In the genomic region with DNA sequence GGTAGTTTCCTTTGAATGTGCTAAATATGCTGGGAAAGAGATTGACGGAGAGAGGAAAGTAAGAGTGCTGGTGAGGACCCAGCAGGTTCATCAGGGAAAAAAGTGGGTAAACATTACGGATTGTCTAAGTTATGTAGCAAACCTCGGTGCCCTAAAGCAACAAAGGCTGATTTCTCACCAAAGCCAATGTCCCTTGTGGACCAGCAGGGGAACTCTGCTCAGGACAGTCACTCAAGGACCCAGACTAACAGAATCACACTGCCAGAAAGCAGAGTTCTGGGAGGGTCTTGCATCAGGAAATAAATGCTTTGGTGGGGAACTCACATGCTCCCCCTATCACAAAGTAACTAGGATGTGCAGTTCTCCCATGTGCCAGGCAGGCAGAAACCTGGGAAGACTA, we compare ENCODE assay signal across 13 cellular contexts. TPM values are rescaled to one million over a fixed set of nuclear protein-coding genes. Genes with fewer than 3 reads are reported as not detected.
A peak's percentile ranks its signal among the peaks of the same experiment; 100 is the strongest.
DNase-seq lines count a peak whose midpoint lies in the region; ATAC-seq and TF ChIP-seq lines count a peak whose summit lies in the region.
"Had no signal": no experiment of that assay in that cellular context is flagged by ENCODE, and none has a peak within 500 bp of the region (broad histone marks: within the 10 kb centered on the region; RNA-seq: fewer than 3 reads in every experiment).

No MANE protein-coding gene starts in this region.

- no peak for ATAC-seq in activated naive CD4-positive, alpha-beta T cell treated with anti-CD3 and anti-CD28 coated beads, Interleukin-2, amount 50 U/mL, for 72 hours
- no peak for ATAC-seq in stimulated activated naive B cell treated with anti-CD40 and anti-IgM and Interleukin-4, amounts not matched to agents 10 μg/mL and 1 μg/mL and 100 μg/mL, for 72 hours (replicated peaks)
- ATAC-seq in HG02852 (IDR thresholded peaks at IDR 0.05; ENCODE audit: unreplicated experiment): no peak

- H3K9me3 ChIP-seq in WERI-Rb-1 (ENCODE audit: severe bottlenecking): no peaks in the 10 kb centered on the region
- H3K9me3 ChIP-seq: gastroesophageal sphincter, suprapubic skin had no signal

- H3K9me3 Mint-ChIP-seq in activated naive CD4-positive, alpha-beta T cell treated with anti-CD3 and anti-CD28 coated beads, Interleukin-2, amount 50 U/mL, for 72 hours: no peaks in the 10 kb centered on the region
- H3K9me3 Mint-ChIP-seq in activated naive CD4-positive, alpha-beta T cell treated with anti-CD3 and anti-CD28 coated beads for 36 hours: no peaks in the 10 kb centered on the region
- H3K9me3 Mint-ChIP-seq in chondrocyte (ENCODE audit: low read depth): no peaks in the 10 kb centered on the region
- H3K9me3 Mint-ChIP-seq in stimulated activated naive B cell treated with anti-CD40 and anti-IgM and Interleukin-4, amounts not matched to agents 10 μg/mL and 1 μg/mL and 100 μg/mL, for 72 hours: no peaks in the 10 kb centered on the region

- H3K36me3 ChIP-seq in WERI-Rb-1: peaks cover 5% of the 10 kb centered on the region; the same call in 1 of the 2 replicates
- H3K36me3 ChIP-seq: gastroesophageal sphincter, suprapubic skin had no signal

- H3K27ac Mint-ChIP-seq in activated naive CD4-positive, alpha-beta T cell treated with anti-CD3 and anti-CD28 coated beads, Interleukin-2, amount 50 U/mL, for 72 hours: peak overlapping the region; percentile 1 to 36
- no peak overlapping the region for H3K27ac Mint-ChIP-seq in activated naive CD4-positive, alpha-beta T cell treated with anti-CD3 and anti-CD28 coated beads for 36 hours
- no peak overlapping the region for H3K27ac Mint-ChIP-seq in chondrocyte (ENCODE audit: unreplicated experiment)
- peak overlapping the region; percentile 93 for H3K27ac Mint-ChIP-seq in stimulated activated naive B cell treated with anti-CD40 and anti-IgM and Interleukin-4, amounts not matched to agents 10 μg/mL and 1 μg/mL and 100 μg/mL, for 72 hours

- no peak overlapping the region for H3K4me3 Mint-ChIP-seq in activated naive CD4-positive, alpha-beta T cell treated with anti-CD3 and anti-CD28 coated beads for 36 hours
- H3K4me3 Mint-ChIP-seq in chondrocyte (ENCODE audit: unreplicated experiment): no peak overlapping the region
- peak overlapping the region in 1 of 2 donors; percentile 47 for H3K4me3 Mint-ChIP-seq in stimulated activated naive B cell treated with anti-CD40 and anti-IgM and Interleukin-4, amounts not matched to agents 10 μg/mL and 1 μg/mL and 100 μg/mL, for 72 hours

- H3K4me3 ChIP-seq in NB4 (ENCODE audit: low read depth, low read length) (no peak overlapping the region), WERI-Rb-1 (ENCODE audit: low read depth, low read length) (no peak overlapping the region)
- H3K4me3 ChIP-seq: gastroesophageal sphincter, suprapubic skin had no signal

- no peak overlapping the region for H3K27ac ChIP-seq in WERI-Rb-1
- H3K27ac ChIP-seq: gastroesophageal sphincter, suprapubic skin had no signal

- no peaks in the 10 kb centered on the region for H3K27me3 Mint-ChIP-seq in activated naive CD4-positive, alpha-beta T cell treated with anti-CD3 and anti-CD28 coated beads for 36 hours (ENCODE audit: low read depth)
- H3K27me3 Mint-ChIP-seq in chondrocyte (ENCODE audit: low read depth): peaks cover 4% of the 10 kb centered on the region
- no peaks in the 10 kb centered on the region for H3K27me3 Mint-ChIP-seq in stimulated activated naive B cell treated with anti-CD40 and anti-IgM and Interleukin-4, amounts not matched to agents 10 μg/mL and 1 μg/mL and 100 μg/mL, for 72 hours

- intact Hi-C loops in activated naive CD4-positive, alpha-beta T cell treated with anti-CD3 and anti-CD28 coated beads for 36 hours (cut with micrococcal nuclease): loop anchor here (5.0 kb wide), 1 partner anchor 449 kb away; no protein-coding TSS in a partner anchor

- no peaks in the 10 kb centered on the region for H3K27me3 ChIP-seq in WERI-Rb-1 (ENCODE audit: insufficient read depth, low read depth, severe bottlenecking)
- H3K27me3 ChIP-seq: suprapubic skin had no signal

- CTCF ChIA-PET in activated naive CD4-positive, alpha-beta T cell treated with anti-CD3 and anti-CD28 coated beads for 36 hours (lab: Charles Lee): interaction anchor here (0.7 kb wide), 1 partner anchor 123 kb away, joined by 3 read pairs; no protein-coding TSS in a partner anchor

- TF ChIP-seq CTCF in NB4 (IDR thresholded peaks at IDR 0.05; ENCODE audit: low read depth, low read length) (no peak), chondrocyte (IDR thresholded peaks at IDR 0.05) (peak; percentile 21), WERI-Rb-1 (IDR thresholded peaks at IDR 0.05; ENCODE audit: low read depth, low read length) (no peak)

- no peak for DNase-seq in activated naive CD4-positive, alpha-beta T cell treated with anti-CD3 and anti-CD28 coated beads, Interleukin-2, amount 50 U/mL, for 72 hours (ENCODE audit: low spot score in 2 of 2)
- DNase-seq in activated naive CD4-positive, alpha-beta T cell treated with anti-CD3 and anti-CD28 coated beads for 36 hours: no peak
- DNase-seq in NB4 (ENCODE audit: low read depth): peak; percentile 62
- no peak for DNase-seq in chondrocyte (ENCODE audit: low spot score)
- no peak for DNase-seq in stimulated activated naive B cell treated with anti-CD40 and anti-IgM and Interleukin-4, amounts not matched to agents 10 μg/mL and 1 μg/mL and 100 μg/mL, for 72 hours
- DNase-seq in WERI-Rb-1: no peak
- no peak for DNase-seq in NCI-H1436 treated with DMSO at 0.1 percent for 48 hours (lab: John Stamatoyannopoulos, UW)
- DNase-seq: islet precursor cell, KG1, NCI-H2081 treated with DMSO at 0.1 percent for 48 hours had no signal

- peaks cover 0 to 25% of the 10 kb centered on the region in 2 donors for H3K36me3 Mint-ChIP-seq in activated naive CD4-positive, alpha-beta T cell treated with anti-CD3 and anti-CD28 coated beads, Interleukin-2, amount 50 U/mL, for 72 hours
- no peaks in the 10 kb centered on the region for H3K36me3 Mint-ChIP-seq in activated naive CD4-positive, alpha-beta T cell treated with anti-CD3 and anti-CD28 coated beads for 36 hours (ENCODE audit: low read depth)
- peaks cover 3% of the 10 kb centered on the region for H3K36me3 Mint-ChIP-seq in chondrocyte (ENCODE audit: low read depth)
- peaks cover 14 to 27% of the 10 kb centered on the region in 2 donors for H3K36me3 Mint-ChIP-seq in stimulated activated naive B cell treated with anti-CD40 and anti-IgM and Interleukin-4, amounts not matched to agents 10 μg/mL and 1 μg/mL and 100 μg/mL, for 72 hours

- peaks cover 93% of the 10 kb centered on the region for H3K4me1 Mint-ChIP-seq in activated naive CD4-positive, alpha-beta T cell treated with anti-CD3 and anti-CD28 coated beads for 36 hours (ENCODE audit: low read depth)
- peaks cover 55% of the 10 kb centered on the region for H3K4me1 Mint-ChIP-seq in chondrocyte (ENCODE audit: low read depth)
- H3K4me1 Mint-ChIP-seq in stimulated activated naive B cell treated with anti-CD40 and anti-IgM and Interleukin-4, amounts not matched to agents 10 μg/mL and 1 μg/mL and 100 μg/mL, for 72 hours: peaks cover 63 to 85% of the 10 kb centered on the region in 2 donors

- TF ChIP-seq POLR2A in NB4 (IDR thresholded peaks at IDR 0.05; ENCODE audit: extremely low read depth, insufficient read length): no peak

RNA-seq across cellular contexts. Expression of gene IKBKE, which starts 1.7 kb away (rescaled TPM):
- 10 to 100 TPM in 1 of 2 donors, 1 to 10 TPM in 1; 4.5 to 40.7 TPM for total RNA-seq in activated naive CD4-positive, alpha-beta T cell treated with anti-CD3 and anti-CD28 coated beads, Interleukin-2, amount 50 U/mL, for 72 hours
- 1 to 10 TPM; 7.0 to 8.6 TPM for total RNA-seq in activated naive CD4-positive, alpha-beta T cell treated with anti-CD3 and anti-CD28 coated beads for 36 hours
- 7.7 to 10.5 TPM (median 8.5 TPM) in 3 replicates for total RNA-seq in chondrocyte

RNA-seq across cellular contexts. Expression of gene RASSF5, which starts 38.8 kb away (rescaled TPM):
- 100 to 1,000 TPM; 212 to 239 TPM for total RNA-seq in activated naive CD4-positive, alpha-beta T cell treated with anti-CD3 and anti-CD28 coated beads, Interleukin-2, amount 50 U/mL, for 72 hours
- total RNA-seq in activated naive CD4-positive, alpha-beta T cell treated with anti-CD3 and anti-CD28 coated beads for 36 hours: 100 to 1,000 TPM; 257 to 258 TPM
- 0.12 to 0.36 TPM (median 0.27 TPM) in 3 replicates for total RNA-seq in chondrocyte

Comparison
In these comparisons a context has a peak if more than half of its experiments do, and no peak if none do; other contexts are left out.
1. H3K27ac Mint-ChIP-seq: peak in activated naive CD4-positive, alpha-beta T cell treated with anti-CD3 and anti-CD28 coated beads, Interleukin-2, amount 50 U/mL, for 72 hours (2 of 2) and stimulated activated naive B cell treated with anti-CD40 and anti-IgM and Interleukin-4, amounts not matched to agents 10 μg/mL and 1 μg/mL and 100 μg/mL, for 72 hours (single experiment); none in activated naive CD4-positive, alpha-beta T cell treated with anti-CD3 and anti-CD28 coated beads for 36 hours (single experiment) and chondrocyte (single experiment).
2. RNA of gene RASSF5, which starts 38.8 kb away (total RNA-seq): 257 to 258 TPM in activated naive CD4-positive, alpha-beta T cell treated with anti-CD3 and anti-CD28 coated beads for 36 hours and 212 to 239 TPM in activated naive CD4-positive, alpha-beta T cell treated with anti-CD3 and anti-CD28 coated beads, Interleukin-2, amount 50 U/mL, for 72 hours; 0.12 to 0.36 TPM in chondrocyte; every median in the first group is over 100 times any median in the second.